ENCODE assay signal across 16 cellular contexts in the genomic region with DNA sequence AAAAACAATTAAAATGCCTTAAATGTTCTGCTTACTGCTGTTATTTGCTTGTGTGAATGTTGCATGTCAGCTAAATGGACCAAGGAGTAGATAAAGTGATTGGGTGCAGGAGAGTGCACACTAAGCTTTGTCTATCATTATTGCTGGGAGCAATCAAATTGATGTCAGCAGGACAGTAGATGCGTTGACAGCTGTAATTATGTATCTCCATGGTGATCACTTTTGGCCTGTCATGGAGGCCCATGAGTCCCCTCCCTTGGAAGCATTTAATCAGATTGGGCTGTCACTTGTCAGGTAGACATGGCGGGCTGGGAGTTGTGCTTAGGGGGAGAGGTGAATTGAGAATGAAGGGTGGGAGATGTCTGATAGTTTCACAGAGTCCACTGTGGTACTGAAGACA.
DNase-seq lines count a peak whose midpoint lies in the region; ATAC-seq and TF ChIP-seq lines count a peak whose summit lies in the region.
"Had no signal": no experiment of that assay in that cellular context is flagged by ENCODE, and none has a peak within 500 bp of the region (broad histone marks: within the 10 kb centered on the region; RNA-seq: fewer than 3 reads in every experiment).

No MANE protein-coding gene starts in this region.

- H3K27ac Mint-ChIP-seq in nephron progenitor cell, result peak overlapping the region; percentile 34
- H3K27ac Mint-ChIP-seq: T-helper 1 cell treated with Interleukin-12 subunit alpha and Interleukin-12 subunit beta and Interleukin-4 antibody, amounts not matched to agents 30 μg/mL and 1 μg/mL, for 36 hours had no signal

- CTCF ChIA-PET in HEK293T (lab: Yijun Ruan, JAX), result no interaction called here

- no peaks in the 10 kb centered on the region for H3K27me3 Mint-ChIP-seq in nephron progenitor cell (ENCODE audit: low read depth, poor library complexity)

- ATAC-seq in HG03196 (IDR thresholded peaks at IDR 0.05; ENCODE audit: unreplicated experiment), result no peak

- POLR2A ChIA-PET in HEK293T (lab: Yijun Ruan, JAX), result no interaction called here

- no peaks in the 10 kb centered on the region for H3K9me3 Mint-ChIP-seq in nephron progenitor cell
- H3K9me3 Mint-ChIP-seq: T-helper 1 cell treated with Interleukin-12 subunit alpha and Interleukin-12 subunit beta and Interleukin-4 antibody, amounts not matched to agents 30 μg/mL and 1 μg/mL, for 36 hours had no signal

- DNase-seq in DMS 273 (lab: John Stamatoyannopoulos, UW; ENCODE audit: unreplicated experiment), result peak; percentile 3
- DNase-seq in DMS 273 treated with DMSO at 0.1 percent for 48 hours (lab: John Stamatoyannopoulos, UW), result no peak
- DNase-seq in HEK293T (ENCODE audit: extremely low spot score), result no peak
- peak; percentile 41 for DNase-seq in NCI-H748 treated with DMSO at 0.1 percent for 48 hours (lab: John Stamatoyannopoulos, UW)
- no peak for DNase-seq in nephron progenitor cell
- no peak for DNase-seq in NCI-H2029 (lab: John Stamatoyannopoulos, UW)
- DNase-seq in NCI-H345 treated with DMSO at 0.1 percent for 48 hours (lab: John Stamatoyannopoulos, UW; ENCODE audit: unreplicated experiment), result no peak
- DNase-seq: DMS53, NCI-H1436, NCI-H2081 treated with DMSO at 0.1 percent for 48 hours, NCI-H345, NCI-H774, PC-9, SIG-M5 had no signal

- H3K4me3 Mint-ChIP-seq in nephron progenitor cell, result no peak overlapping the region
- H3K4me3 Mint-ChIP-seq: T-helper 1 cell treated with Interleukin-12 subunit alpha and Interleukin-12 subunit beta and Interleukin-4 antibody, amounts not matched to agents 30 μg/mL and 1 μg/mL, for 36 hours had no signal

- peaks cover 32% of the 10 kb centered on the region for H3K36me3 Mint-ChIP-seq in nephron progenitor cell (ENCODE audit: low read depth)

- TF ChIP-seq CTCF in nephron progenitor cell (IDR thresholded peaks at IDR 0.05), result no peak

- peaks cover 29% of the 10 kb centered on the region for H3K4me1 Mint-ChIP-seq in nephron progenitor cell

TF ChIP-seq in HEK293T, 16 proteins besides CTCF, POLR2A, EP300 and RAD21:
- TF ChIP-seq, protein P1, sequence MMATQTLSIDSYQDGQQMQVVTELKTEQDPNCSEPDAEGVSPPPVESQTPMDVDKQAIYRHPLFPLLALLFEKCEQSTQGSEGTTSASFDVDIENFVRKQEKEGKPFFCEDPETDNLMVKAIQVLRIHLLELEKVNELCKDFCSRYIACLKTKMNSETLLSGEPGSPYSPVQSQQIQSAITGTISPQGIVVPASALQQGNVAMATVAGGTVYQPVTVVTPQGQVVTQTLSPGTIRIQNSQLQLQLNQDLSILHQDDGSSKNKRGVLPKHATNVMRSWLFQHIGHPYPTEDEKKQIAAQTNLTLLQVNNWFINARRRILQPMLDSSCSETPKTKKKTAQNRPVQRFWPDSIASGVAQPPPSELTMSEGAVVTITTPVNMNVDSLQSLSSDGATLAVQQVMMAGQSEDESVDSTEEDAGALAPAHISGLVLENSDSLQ (IDR thresholded peaks at IDR 0.05), result peak; percentile 51
- TF ChIP-seq BHLHE40 (IDR thresholded peaks at IDR 0.05; ENCODE audit: borderline replicate concordance), result no peak

Comparison
In these comparisons a context has a peak if more than half of its experiments do, and no peak if none do; other contexts are left out.
1. DNase-seq: peak in DMS 273 (single experiment) and NCI-H748 treated with DMSO at 0.1 percent for 48 hours (single experiment); none in DMS 273 treated with DMSO at 0.1 percent for 48 hours (single experiment), HEK293T (single experiment), nephron progenitor cell (single experiment), NCI-H2029 (single experiment) and NCI-H345 treated with DMSO at 0.1 percent for 48 hours (single experiment).